ENCODE assay signal across 24 cellular contexts in the genomic region with DNA sequence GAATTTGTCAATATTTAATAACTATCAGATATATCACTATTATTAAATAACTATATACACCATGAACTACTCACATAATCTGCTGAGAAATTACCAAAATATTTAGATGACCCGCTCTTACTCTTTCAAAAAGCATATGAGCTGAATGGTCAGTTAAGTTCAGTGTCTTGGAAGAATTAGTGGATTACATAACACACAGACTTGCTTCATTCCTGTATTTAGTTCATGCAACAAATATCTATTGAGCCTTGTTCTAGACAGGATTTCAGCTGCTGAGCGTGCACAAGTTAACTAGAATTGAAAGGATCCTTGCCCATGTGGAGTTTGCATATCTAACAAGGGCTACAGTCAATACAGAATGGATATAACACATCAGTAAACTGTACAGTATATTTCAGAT.
"Had no signal": no experiment of that assay in that cellular context is flagged by ENCODE, and none has a peak within 500 bp of the region (broad histone marks: within the 10 kb centered on the region; RNA-seq: fewer than 3 reads in every experiment).

No MANE protein-coding gene starts in this region.

- H3K27ac Mint-ChIP-seq: immature natural killer cell; memory B cell; mesothelial cell of epicardium; naive B cell; naive thymus-derived CD4-positive, alpha-beta T cell had no signal

- ATAC-seq: left colon; left lobe of liver; left lung; left ventricle myocardium superior; lower lobe of right lung; mucosa of descending colon; naive thymus-derived CD4-positive, alpha-beta T cell had no signal

- H3K27me3 Mint-ChIP-seq: memory B cell, naive B cell had no signal

- H3K36me3 Mint-ChIP-seq: immature natural killer cell; memory B cell; mesothelial cell of epicardium; naive B cell; naive thymus-derived CD4-positive, alpha-beta T cell had no signal

- H3K4me1 Mint-ChIP-seq: immature natural killer cell; memory B cell; mesothelial cell of epicardium; naive B cell; naive thymus-derived CD4-positive, alpha-beta T cell had no signal

- DNase-seq: hippocampal formation; hypothalamus; immature natural killer cell; islet precursor cell; kidney; kidney glomerular epithelial cell; left cardiac atrium; left colon; left ventricle myocardium inferior; left ventricle myocardium superior; lower lobe of right lung; mammary epithelial cell; mesenchymal stem cell; mesendoderm; midbrain; mucosa of descending colon; naive B cell; naive thymus-derived CD4-positive, alpha-beta T cell had no signal

- H3K9me3 Mint-ChIP-seq: mesothelial cell of epicardium, naive B cell had no signal

- H3K4me3 Mint-ChIP-seq: immature natural killer cell; memory B cell; mesothelial cell of epicardium; naive thymus-derived CD4-positive, alpha-beta T cell had no signal

- FAIRE-seq: islet of Langerhans, keratinocyte, kidney had no signal
